Comparison of ENCODE assay signal across 8 cellular contexts in genomic region chr2:43576983-43577892, GRCh38. TPM values are rescaled to one million over a fixed set of nuclear protein-coding genes. Genes with fewer than 3 reads are reported as not detected.
A peak's percentile ranks its signal among the peaks of the same experiment; 100 is the strongest.
DNase-seq lines count a peak whose midpoint lies in the region; ATAC-seq and TF ChIP-seq lines count a peak whose summit lies in the region.

No MANE protein-coding gene starts in this region.

- peaks cover 0 to 69% of the 10 kb centered on the region in 2 donors for H3K36me3 ChIP-seq in adrenal gland (replicated peaks in 1 of 2)

- WGBS in adrenal gland, 4 donors: 41 to 48% (median 45%) methylated on average over 8 of the region's 8 CpGs
- 36% methylated on average over 8 of the region's 8 CpGs for WGBS in right cardiac atrium

- ATAC-seq in right cardiac atrium: peak; percentile 60

- intact Hi-C loops in adrenal gland (cut with DNase I): no loop called here
- intact Hi-C loops in right cardiac atrium (cut with DNase I): no loop called here

- DNase-seq in AG10803 (ENCODE audit: low read depth) (peak; percentile 85), GM04504 (ENCODE audit: low read depth) (peak; percentile 42), NCI-H2171 (lab: John Stamatoyannopoulos, UW) (peak; percentile 14), adrenal gland (peak in 4 of 7 donors; percentile 32 to 57 (median 49)), right cardiac atrium (no peak), smooth muscle cell of the brain vasculature (ENCODE audit: low read depth, low spot score) (peak; percentile 23), GM19240 (ENCODE audit: insufficient read length, low spot score) (no peak), NCI-H187 treated with DMSO at 0.1 percent for 48 hours (lab: John Stamatoyannopoulos, UW) (no peak)

- peak overlapping the region in 2 of 5 donors; percentile 18 to 43 for H3K27ac ChIP-seq in adrenal gland
- peak overlapping the region; percentile 74 for H3K27ac ChIP-seq in right cardiac atrium (ENCODE audit: low read length)

- H3K4me1 ChIP-seq in adrenal gland (replicated peaks in 1 of 2) (peaks cover 0 to 4% of the 10 kb centered on the region in 2 donors), right cardiac atrium (ENCODE audit: control insufficient read depth, insufficient read depth, low read length) (no peaks in the 10 kb centered on the region)

- TF ChIP-seq CTCF in AG10803 (conservative IDR thresholded peaks at IDR 0.05; ENCODE audit: low read length) (peak; percentile 85), adrenal gland (IDR thresholded peaks at IDR 0.05) (peak; percentile 52 to 83 (median 68))

- no peak for TF ChIP-seq POLR2A in adrenal gland (IDR thresholded peaks at IDR 0.05)

- H3K27me3 ChIP-seq in adrenal gland (no peaks in the 10 kb centered on the region), right cardiac atrium (ENCODE audit: control insufficient read depth, insufficient read depth) (no peaks in the 10 kb centered on the region)

- no peaks in the 10 kb centered on the region for H3K9me3 ChIP-seq in adrenal gland (replicated peaks in 1 of 3)
- H3K9me3 ChIP-seq in right cardiac atrium (ENCODE audit: control insufficient read depth, low read length): no peaks in the 10 kb centered on the region

- H3K4me3 ChIP-seq in AG10803 (ENCODE audit: low read length): no peak overlapping the region
- no peak overlapping the region for H3K4me3 ChIP-seq in adrenal gland
- H3K4me3 ChIP-seq in right cardiac atrium (ENCODE audit: low read length): no peak overlapping the region

RNA-seq across cellular contexts. Expression of gene THADA, which starts 18.6 kb away (rescaled TPM):
- total RNA-seq in adrenal gland (10 to 100 TPM; 17.8 to 38.4 (median 26.8) TPM), right cardiac atrium (10 to 100 TPM; 19.0 to 20.7 (median 20.2) TPM)
- polyA plus RNA-seq in adrenal gland (10 to 100 TPM; 14.1 to 22.3 (median 18.0) TPM), right cardiac atrium (10.6 TPM)

RNA-seq across cellular contexts. Expression of gene PLEKHH2, which starts 59.8 kb away (rescaled TPM):
- 10 to 100 TPM in 1 of 8 donors, 1 to 10 TPM in 7; 1.9 to 18.3 (median 5.8) TPM for total RNA-seq in adrenal gland
- polyA plus RNA-seq in adrenal gland: 1 to 10 TPM; 3.0 to 7.6 (median 5.5) TPM
- 1 to 10 TPM; 3.3 to 5.9 (median 4.0) TPM for total RNA-seq in right cardiac atrium
- polyA plus RNA-seq in right cardiac atrium: 3.2 TPM

Comparison
In these comparisons a context has a peak if more than half of its experiments do, and no peak if none do; other contexts are left out.
1. DNase-seq: peak in AG10803 (single experiment), GM04504 (single experiment), NCI-H2171 (single experiment), adrenal gland (4 of 7) and smooth muscle cell of the brain vasculature (single experiment); none in right cardiac atrium (0 of 3), GM19240 (single experiment) and NCI-H187 treated with DMSO at 0.1 percent for 48 hours (single experiment).